ENCODE assay signal across 12 cellular contexts in genomic region chr17:2237521-2237921, GRCh38.
DNase-seq lines count a peak whose midpoint lies in the region; ATAC-seq and TF ChIP-seq lines count a peak whose summit lies in the region.
"Had no signal": no experiment of that assay in that cellular context is flagged by ENCODE, and none has a peak within 500 bp of the region (broad histone marks: within the 10 kb centered on the region; RNA-seq: fewer than 3 reads in every experiment).

No MANE protein-coding gene starts in this region.

- no peaks in the 10 kb centered on the region for H3K27me3 Mint-ChIP-seq in endodermal cell (ENCODE audit: insufficient read depth)
- H3K27me3 Mint-ChIP-seq in activated CD4-positive, alpha-beta T cell treated with anti-CD3 and anti-CD28 coated beads, Interleukin-2, amount 10 ng/mL, durations not matched to agents 7 days and 5 days, result no peaks in the 10 kb centered on the region
- H3K27me3 Mint-ChIP-seq: activated naive CD8-positive, alpha-beta T cell treated with anti-CD3 and anti-CD28 coated beads, Interleukin-2, amount 10 ng/mL, durations not matched to agents 7 days and 5 days had no signal

- H4K20me1 ChIP-seq in MM.1S (ENCODE audit: insufficient read depth, low read length), result no peaks in the 10 kb centered on the region

- no peaks in the 10 kb centered on the region for H3K9me3 Mint-ChIP-seq in endodermal cell
- no peaks in the 10 kb centered on the region for H3K9me3 Mint-ChIP-seq in activated CD4-positive, alpha-beta T cell treated with anti-CD3 and anti-CD28 coated beads, Interleukin-2, amount 10 ng/mL, durations not matched to agents 7 days and 5 days
- H3K9me3 Mint-ChIP-seq: activated naive CD8-positive, alpha-beta T cell treated with anti-CD3 and anti-CD28 coated beads, Interleukin-2, amount 10 ng/mL, durations not matched to agents 7 days and 5 days; natural killer cell had no signal

- H3F3A ChIP-seq in MM.1S (ENCODE audit: insufficient read depth, low read length), result peaks cover 36% of the 10 kb centered on the region

- no peaks in the 10 kb centered on the region for H3K9me2 ChIP-seq in MM.1S (replicated peaks; ENCODE audit: insufficient read depth, low read length)

- peak; percentile 20 for ATAC-seq in mucosa of descending colon
- ATAC-seq: natural killer cell had no signal

- peaks cover 36% of the 10 kb centered on the region for H3K4me1 Mint-ChIP-seq in endodermal cell
- peaks cover 60% of the 10 kb centered on the region for H3K4me1 Mint-ChIP-seq in activated CD4-positive, alpha-beta T cell treated with anti-CD3 and anti-CD28 coated beads, Interleukin-2, amount 10 ng/mL, durations not matched to agents 7 days and 5 days
- H3K4me1 Mint-ChIP-seq: natural killer cell had no signal

- H3K27ac Mint-ChIP-seq in endodermal cell, result peak overlapping the region; percentile 64
- no peak overlapping the region for H3K27ac Mint-ChIP-seq in activated CD4-positive, alpha-beta T cell treated with anti-CD3 and anti-CD28 coated beads, Interleukin-2, amount 10 ng/mL, durations not matched to agents 7 days and 5 days
- H3K27ac Mint-ChIP-seq: activated naive CD8-positive, alpha-beta T cell treated with anti-CD3 and anti-CD28 coated beads, Interleukin-2, amount 10 ng/mL, durations not matched to agents 7 days and 5 days; natural killer cell had no signal

- H3K9ac ChIP-seq in MM.1S (ENCODE audit: low read length), result peak overlapping the region; percentile 57; the same call in 1 of the 2 replicates
- H3K9ac ChIP-seq in endodermal cell (ENCODE audit: extremely low read depth, low read length, poor library complexity, severe bottlenecking), result no peak overlapping the region

- H2AFZ ChIP-seq in MM.1S (ENCODE audit: low read length), result no peak overlapping the region

- DNase-seq in MM.1S (no peak), endodermal cell (no peak), mucosa of descending colon (no peak), thyroid gland (peak in 1 of 2 donors; percentile 34), DMS79 treated with DMSO at 0.1 percent for 48 hours (lab: John Stamatoyannopoulos, UW) (no peak), NCI-H2196 treated with DMSO at 0.1 percent for 48 hours (lab: John Stamatoyannopoulos, UW; ENCODE audit: unreplicated experiment) (no peak), NCI-H187 treated with DMSO at 0.1 percent for 48 hours (lab: John Stamatoyannopoulos, UW) (no peak)
- DNase-seq in activated CD4-positive, alpha-beta T cell treated with anti-CD3 and anti-CD28 coated beads, Interleukin-2, amount 10 ng/mL, durations not matched to agents 7 days and 5 days, result no peak
- DNase-seq: activated naive CD8-positive, alpha-beta T cell treated with anti-CD3 and anti-CD28 coated beads, Interleukin-2, amount 10 ng/mL, durations not matched to agents 7 days and 5 days; natural killer cell; NCI-H1930; SHP77 treated with DMSO at 0.1 percent for 48 hours had no signal

- no peaks in the 10 kb centered on the region for H3K27me3 ChIP-seq in MM.1S (replicated peaks; ENCODE audit: insufficient read depth, low read length)
- no peaks in the 10 kb centered on the region for H3K27me3 ChIP-seq in endodermal cell (ENCODE audit: control insufficient read depth, insufficient read depth, low read length, poor library complexity, severe bottlenecking)
- H3K27me3 ChIP-seq in thyroid gland, result no peaks in the 10 kb centered on the region

- peaks cover 36% of the 10 kb centered on the region for H3K36me3 Mint-ChIP-seq in endodermal cell (ENCODE audit: low read depth)
- peaks cover 50% of the 10 kb centered on the region for H3K36me3 Mint-ChIP-seq in activated CD4-positive, alpha-beta T cell treated with anti-CD3 and anti-CD28 coated beads, Interleukin-2, amount 10 ng/mL, durations not matched to agents 7 days and 5 days (ENCODE audit: low read depth)

- no peak for TF ChIP-seq CTCF in MM.1S (IDR thresholded peaks at IDR 0.05; ENCODE audit: low read length)
- no peak for TF ChIP-seq CTCF in endodermal cell (conservative IDR thresholded peaks at IDR 0.05)
- no peak for TF ChIP-seq CTCF in mucosa of descending colon (IDR thresholded peaks at IDR 0.05)
- TF ChIP-seq CTCF in thyroid gland (IDR thresholded peaks at IDR 0.05), result no peak

- H3K36me3 ChIP-seq in MM.1S (replicated peaks; ENCODE audit: insufficient read depth, low read length) (no peaks in the 10 kb centered on the region), endodermal cell (ENCODE audit: control insufficient read depth, insufficient read depth, low read length) (peaks cover 64% of the 10 kb centered on the region), mucosa of descending colon (ENCODE audit: low read depth) (no peaks in the 10 kb centered on the region), thyroid gland (no peaks in the 10 kb centered on the region)

- CTCF ChIA-PET in activated CD4-positive, alpha-beta T cell treated with anti-CD3 and anti-CD28 coated beads, Interleukin-2, amount 10 ng/mL, durations not matched to agents 7 days and 5 days (lab: Charles Lee), result interaction anchor here (0.7 to 1.3 kb wide), 8 partner anchors 14 to 182 kb away, joined by 3 to 8 read pairs (median 4); partner anchors contain the start of gene HIC1

- peaks cover 22% of the 10 kb centered on the region for H3K79me2 ChIP-seq in MM.1S (ENCODE audit: low read length)

- H3K27ac ChIP-seq in MM.1S (ENCODE audit: low read length), result peak overlapping the region; percentile 89; the same call in 1 of the 2 replicates
- no peak overlapping the region for H3K27ac ChIP-seq in endodermal cell (ENCODE audit: low read depth, low read length)
- peak overlapping the region; percentile 56 to 73 (median 68) for H3K27ac ChIP-seq in thyroid gland

- TF ChIP-seq POLR2A in thyroid gland (IDR thresholded peaks at IDR 0.05), result no peak

- H3K9me3 ChIP-seq in MM.1S (replicated peaks; ENCODE audit: insufficient read depth, low read length) (no peaks in the 10 kb centered on the region), endodermal cell (ENCODE audit: control insufficient read depth, low read length) (no peaks in the 10 kb centered on the region), mucosa of descending colon (no peaks in the 10 kb centered on the region), thyroid gland (no peaks in the 10 kb centered on the region)

- H3K4me3 ChIP-seq in MM.1S (ENCODE audit: low read length), result no peak overlapping the region
- no peak overlapping the region for H3K4me3 ChIP-seq in endodermal cell (ENCODE audit: low read length)
- no peak overlapping the region for H3K4me3 ChIP-seq in mucosa of descending colon
- H3K4me3 ChIP-seq in thyroid gland (replicated peaks in 1 of 3), result no peak overlapping the region

- H3K4me1 ChIP-seq in MM.1S (ENCODE audit: low read length) (peaks cover 35% of the 10 kb centered on the region), endodermal cell (ENCODE audit: control insufficient read depth, insufficient read depth, low read length) (peaks cover 24% of the 10 kb centered on the region), mucosa of descending colon (ENCODE audit: low read depth) (peaks cover 3% of the 10 kb centered on the region), thyroid gland (peaks cover 23 to 46% of the 10 kb centered on the region in 2 donors)

- intact Hi-C loops in mucosa of descending colon (cut with DNase I, micrococcal nuclease) (no loop called here), thyroid gland (cut with DNase I) (no loop called here)

- H3K4me3 Mint-ChIP-seq in endodermal cell, result no peak overlapping the region
- no peak overlapping the region for H3K4me3 Mint-ChIP-seq in activated CD4-positive, alpha-beta T cell treated with anti-CD3 and anti-CD28 coated beads, Interleukin-2, amount 10 ng/mL, durations not matched to agents 7 days and 5 days
- H3K4me3 Mint-ChIP-seq: activated naive CD8-positive, alpha-beta T cell treated with anti-CD3 and anti-CD28 coated beads, Interleukin-2, amount 10 ng/mL, durations not matched to agents 7 days and 5 days; natural killer cell had no signal

- H3K4me2 ChIP-seq in MM.1S (ENCODE audit: low read depth, low read length), result peak overlapping the region; percentile 78

- WGBS in endodermal cell (ENCODE audit: insufficient coverage in 1 of 2, insufficient read length in 1 of 2), 2 experiments, result 95 to 96% methylated on average over 4 to 5 of the region's 5 CpGs
- 40 to 54% methylated on average over 5 of the region's 5 CpGs for WGBS in thyroid gland, 2 donors

- POLR2A ChIA-PET in activated CD4-positive, alpha-beta T cell treated with anti-CD3 and anti-CD28 coated beads, Interleukin-2, amount 10 ng/mL, durations not matched to agents 7 days and 5 days (lab: Charles Lee), result interaction anchor here (0.7 kb wide), 1 partner anchor 15 kb away, joined by 12 read pairs; no protein-coding TSS in a partner anchor
